ENCODE assay signal across 8 cellular contexts in the genomic region with DNA sequence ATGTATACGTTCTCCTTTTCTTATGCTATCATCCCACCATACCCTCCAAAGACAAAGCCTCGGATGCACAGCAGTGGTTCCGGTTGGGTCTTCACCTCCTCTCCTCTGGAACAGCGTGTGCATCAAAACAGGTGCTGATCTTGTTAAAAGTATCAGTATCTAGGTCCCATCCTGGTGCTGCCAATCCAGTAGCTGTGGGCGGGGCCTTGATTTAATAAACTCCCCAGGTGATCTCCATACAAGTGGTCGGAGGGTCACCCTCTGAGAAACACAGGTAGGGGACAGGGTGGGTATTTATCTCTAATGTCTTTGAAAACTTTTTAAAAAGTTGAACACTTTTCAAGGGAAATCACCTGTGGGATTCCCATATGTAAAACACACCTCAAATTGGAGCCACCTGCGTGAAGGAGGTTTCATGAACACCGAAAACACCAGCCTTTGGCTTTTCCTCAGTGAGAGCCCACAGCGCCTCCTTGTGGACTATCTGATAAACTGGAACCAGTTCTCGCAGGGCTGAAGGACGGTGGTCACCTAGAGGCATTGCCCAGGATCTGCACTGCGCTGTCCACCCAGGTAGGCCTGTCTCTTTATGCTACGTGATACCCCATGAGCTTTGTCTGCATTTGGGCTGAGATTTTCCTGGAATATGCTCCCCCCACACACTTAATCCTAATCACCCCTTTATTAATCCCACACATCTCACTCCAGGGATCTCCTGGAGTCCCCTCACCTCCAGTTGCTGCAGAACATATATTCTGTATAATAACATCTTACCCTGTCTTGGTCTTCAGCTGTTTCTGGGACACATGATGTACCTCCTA.
DNase-seq lines count a peak whose midpoint lies in the region; ATAC-seq and TF ChIP-seq lines count a peak whose summit lies in the region.

No MANE protein-coding gene starts in this region.

- peak; percentile 85 for TF ChIP-seq CTCF in neural crest cell (conservative IDR thresholded peaks at IDR 0.05)

- H3K4me3 Mint-ChIP-seq in IgD-negative memory B cell (peak overlapping the region in 1 of 4 donors; percentile 71), neural crest cell (no peak overlapping the region)

- DNase-seq in DMS 273 (lab: John Stamatoyannopoulos, UW; ENCODE audit: unreplicated experiment), result peak; percentile 79
- peak; percentile 31 to 57 for DNase-seq in SJSA1 (ENCODE audit: low read depth in 1 of 2, low spot score in 2 of 2)
- peak; percentile 72 for DNase-seq in neural crest cell (ENCODE audit: low read depth, low spot score)
- no peak for DNase-seq in GOT3 (lab: John Stamatoyannopoulos, UW)
- DNase-seq in DMS79 treated with DMSO at 0.1 percent for 48 hours (lab: John Stamatoyannopoulos, UW), result no peak

- no peak overlapping the region for H3K4me3 ChIP-seq in SJSA1

- H3K27me3 Mint-ChIP-seq in IgD-negative memory B cell, result peaks cover 12% of the 10 kb centered on the region
- no peaks in the 10 kb centered on the region for H3K27me3 Mint-ChIP-seq in neural crest cell (ENCODE audit: low read depth)

- no peaks in the 10 kb centered on the region for H3K9me3 Mint-ChIP-seq in IgD-negative memory B cell
- H3K9me3 Mint-ChIP-seq in neural crest cell, result no peaks in the 10 kb centered on the region

- H3K36me3 ChIP-seq in SJSA1, result 0 out of 2 replicates have a peak, but pooled peaks cover 3% of the 10 kb centered on the region

- H3K4me1 Mint-ChIP-seq in IgD-negative memory B cell (peaks cover 18 to 30% (median 27%) of the 10 kb centered on the region in 3 donors), neural crest cell (peaks cover 9% of the 10 kb centered on the region)

- peaks cover 34% of the 10 kb centered on the region for H3K4me1 ChIP-seq in SJSA1 (replicated peaks)

- H3K27ac ChIP-seq in SJSA1, result no peak overlapping the region

- H3K36me3 Mint-ChIP-seq in IgD-negative memory B cell (no peaks in the 10 kb centered on the region), neural crest cell (ENCODE audit: low read depth) (no peaks in the 10 kb centered on the region)

- ATAC-seq in GM18909 (IDR thresholded peaks at IDR 0.05; ENCODE audit: poor library complexity, unreplicated experiment), result peak; percentile 41
- ATAC-seq in esophagus mucosa, result peak; percentile 50

- H3K27ac Mint-ChIP-seq in IgD-negative memory B cell, result peak overlapping the region in 2 of 3 donors; percentile 59 to 92
- H3K27ac Mint-ChIP-seq in neural crest cell (ENCODE audit: unreplicated experiment), result no peak overlapping the region

- no peaks in the 10 kb centered on the region for H3K27me3 ChIP-seq in SJSA1 (replicated peaks)

- H3K9me3 ChIP-seq in SJSA1 (replicated peaks), result no peaks in the 10 kb centered on the region

Comparison
In these comparisons a context has a peak if more than half of its experiments do, and no peak if none do; other contexts are left out.
1. DNase-seq: peak in DMS 273 (single experiment), SJSA1 (2 of 2) and neural crest cell (single experiment); none in GOT3 (single experiment) and DMS79 treated with DMSO at 0.1 percent for 48 hours (single experiment).